Comparison of ENCODE assay signal across 14 cellular contexts in the genomic region with DNA sequence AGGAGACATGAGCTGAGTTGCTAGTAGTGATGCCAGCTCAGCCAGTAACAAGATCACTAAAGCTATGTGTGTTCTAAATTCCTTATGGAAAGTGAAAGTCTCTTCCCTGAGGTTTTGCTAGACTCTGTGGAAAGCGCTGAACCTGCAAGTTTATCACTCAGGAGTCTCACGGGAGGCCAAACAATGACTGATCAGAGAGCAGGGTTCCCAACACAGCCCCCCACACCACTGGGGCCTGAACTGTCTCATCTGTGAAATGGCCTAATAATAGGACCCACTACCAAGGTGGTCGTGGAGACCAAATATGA. TPM values are rescaled to one million over a fixed set of nuclear protein-coding genes. Genes with fewer than 3 reads are reported as not detected.
A peak's percentile ranks its signal among the peaks of the same experiment; 100 is the strongest.
DNase-seq lines count a peak whose midpoint lies in the region; ATAC-seq and TF ChIP-seq lines count a peak whose summit lies in the region.
"Had no signal": no experiment of that assay in that cellular context is flagged by ENCODE, and none has a peak within 500 bp of the region (broad histone marks: within the 10 kb centered on the region; RNA-seq: fewer than 3 reads in every experiment).

No MANE protein-coding gene starts in this region.

- H3K36me3 ChIP-seq in heart right ventricle: no peaks in the 10 kb centered on the region
- no peaks in the 10 kb centered on the region for H3K36me3 ChIP-seq in uterus
- H3K36me3 ChIP-seq: cardiac muscle cell had no signal

- no peak for TF ChIP-seq POLR2A in uterus (IDR thresholded peaks at IDR 0.05)
- TF ChIP-seq POLR2A in erythroblast (IDR thresholded peaks at IDR 0.05; ENCODE audit: low read length): no peak

- peaks cover 60% of the 10 kb centered on the region for H3K4me1 Mint-ChIP-seq in neural crest cell

- peak overlapping the region in 9 of 10 donors; percentile 76 to 98 (median 91) for H3K27ac ChIP-seq in heart right ventricle
- peak overlapping the region; percentile 81 to 86 for H3K27ac ChIP-seq in uterus
- H3K27ac ChIP-seq: cardiac muscle cell had no signal

- no peaks in the 10 kb centered on the region for H3K9me3 Mint-ChIP-seq in neural crest cell

- intact Hi-C loops in heart right ventricle (cut with DNase I) (loop anchor here in 1 of 10 donors (2.0 kb wide), 1 partner anchor 17 kb away; no protein-coding TSS in a partner anchor), Right ventricle myocardium inferior (cut with DNase I) (loop anchor here (2.0 kb wide), 1 partner anchor 19 kb away; no protein-coding TSS in a partner anchor), uterus (cut with DNase I; ENCODE audit: low total_unique reads) (no loop called here)

- H3K4me1 ChIP-seq in heart right ventricle: peaks cover 69 to 100% (median 93%) of the 10 kb centered on the region in 9 donors
- H3K4me1 ChIP-seq in uterus: peaks cover 16 to 17% of the 10 kb centered on the region in 2 donors

- no peak overlapping the region for H3K4me3 Mint-ChIP-seq in neural crest cell

- ATAC-seq in heart right ventricle (no peak), Right ventricle myocardium inferior (no peak), GM21360 (IDR thresholded peaks at IDR 0.05; ENCODE audit: unreplicated experiment) (no peak)

- H3K9me3 ChIP-seq in heart right ventricle (no peaks in the 10 kb centered on the region), uterus (no peaks in the 10 kb centered on the region)

- H3K27me3 ChIP-seq in heart right ventricle (no peaks in the 10 kb centered on the region), uterus (no peaks in the 10 kb centered on the region)
- H3K27me3 ChIP-seq: cardiac muscle cell had no signal

- 68 to 74% methylated on average over 3 of the region's 3 CpGs for whole genome bisulfite sequencing in heart right ventricle, 2 donors

- H3K27ac Mint-ChIP-seq in neural crest cell (ENCODE audit: unreplicated experiment): peak overlapping the region; percentile 57

- no peak for TF ChIP-seq CTCF in heart right ventricle (IDR thresholded peaks at IDR 0.05)
- no peak for TF ChIP-seq CTCF in neural crest cell (conservative IDR thresholded peaks at IDR 0.05)
- TF ChIP-seq CTCF in uterus (IDR thresholded peaks at IDR 0.05): no peak

- H3K36me3 Mint-ChIP-seq in neural crest cell (ENCODE audit: low read depth): no peaks in the 10 kb centered on the region

- H3K4me3 ChIP-seq in heart right ventricle (no peak overlapping the region), uterus (no peak overlapping the region)
- H3K4me3 ChIP-seq: cardiac muscle cell had no signal

- H3K27me3 Mint-ChIP-seq in neural crest cell (ENCODE audit: low read depth): no peaks in the 10 kb centered on the region

- DNase-seq in heart right ventricle (no peak), Right ventricle myocardium inferior (ENCODE audit: missing footprints) (no peak), epidermal melanocyte (ENCODE audit: insufficient read length, low spot score) (peak; percentile 13), neural crest cell (ENCODE audit: low read depth, low spot score) (no peak), uterus (no peak), GF-D8 (lab: John Stamatoyannopoulos, UW) (no peak), erythroblast (lab: John Stamatoyannopoulos, UW) (no peak)
- DNase-seq: foreskin fibroblast, mesendoderm, MV-4-11, NCI-H526, SW 1271 had no signal

RNA-seq across cellular contexts. Expression of a gene that starts 19.9 kb away (rescaled TPM):
- total RNA-seq in heart right ventricle: 100 to 1,000 TPM in 3 of 10 donors, 10 to 100 TPM in 7; 72.5 to 114 (median 87.4) TPM
- polyA plus RNA-seq in heart right ventricle: 10 to 100 TPM; 29.7 to 62.2 TPM
- 135 TPM for total RNA-seq in Right ventricle myocardium inferior
- 13.1 and 14.0 TPM in 2 replicates for total RNA-seq in neural crest cell
- total RNA-seq in uterus: 10 to 100 TPM; 11.8 to 35.1 (median 23.1) TPM
- total RNA-seq: cardiac muscle cell had no signal
- polyA plus RNA-seq: cardiac muscle cell had no signal

RNA-seq across cellular contexts. Expression of a gene that starts 43.9 kb away (rescaled TPM):
- under 1 TPM in 8 of 10 donors, not detected in 2; 0.20 to 0.79 (median 0.42) TPM for total RNA-seq in heart right ventricle
- polyA plus RNA-seq in heart right ventricle: under 1 TPM; 0.16 to 0.37 TPM
- 0.14 TPM for total RNA-seq in Right ventricle myocardium inferior
- 3.8 and 4.2 TPM in 2 replicates for total RNA-seq in neural crest cell
- total RNA-seq in uterus: under 1 TPM in 1 of 4 donors, not detected in 3; 0.18 TPM
- total RNA-seq: cardiac muscle cell had no signal
- polyA plus RNA-seq: cardiac muscle cell had no signal

RNA-seq across cellular contexts. Expression of a gene that starts 45.5 kb away (rescaled TPM):
- 10 to 100 TPM; 22.5 to 44.6 (median 33.1) TPM for total RNA-seq in heart right ventricle
- polyA plus RNA-seq in heart right ventricle: 10 to 100 TPM; 15.3 to 48.5 TPM
- total RNA-seq in Right ventricle myocardium inferior: 26.8 TPM
- total RNA-seq in neural crest cell: 85.0 and 88.6 TPM in 2 replicates
- 10 to 100 TPM; 18.8 to 78.7 (median 57.7) TPM for total RNA-seq in uterus
